ENCODE assay signal across 33 cellular contexts in the genomic region with DNA sequence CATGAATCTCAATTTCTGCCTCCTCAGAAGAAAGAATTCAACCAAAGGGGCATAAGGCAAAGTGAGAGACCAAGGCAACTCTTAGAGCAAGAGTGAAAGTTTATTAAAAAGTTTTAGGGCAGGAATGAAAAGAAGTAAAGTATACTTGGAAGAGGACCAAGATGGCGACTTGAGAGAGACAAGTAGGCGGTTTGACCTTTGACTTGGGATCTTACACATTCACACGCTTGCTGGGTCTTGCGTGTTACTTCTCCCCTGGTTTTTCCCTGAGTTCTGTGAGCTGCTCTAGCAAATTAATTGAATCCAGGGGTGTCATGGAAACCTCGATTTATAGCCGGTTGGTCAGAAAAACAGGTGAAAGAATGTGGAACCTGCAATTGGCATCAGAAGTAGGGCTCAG.
"Had no signal": no experiment of that assay in that cellular context is flagged by ENCODE, and none has a peak within 500 bp of the region (broad histone marks: within the 10 kb centered on the region; RNA-seq: fewer than 3 reads in every experiment).

No MANE protein-coding gene starts in this region.

- ATAC-seq: activated CD8-positive, alpha-beta T cell treated with anti-CD3 and anti-CD28 coated beads for 36 hours; activated naive CD4-positive, alpha-beta T cell treated with anti-CD3 and anti-CD28 coated beads, Interleukin-2, amount 50 U/mL, for 72 hours; activated T-cell treated with anti-CD3 and anti-CD28 coated beads, Interleukin-2, amount 50 U/mL, for 4 hours; activated T-cell treated with anti-CD3 and anti-CD28 coated beads, Interleukin-2, amount 50 U/mL, for 72 hours; activated T-helper 17 cell treated with anti-CD3 and anti-CD28 coated beads, Interleukin-2, amount 50 U/mL, for 72 hours; body of pancreas had no signal

- H3K4me1 ChIP-seq: breast epithelium had no signal

- FAIRE-seq: astrocyte, TTC549 had no signal

- H3K4me3 ChIP-seq: adrenal gland, body of pancreas, breast epithelium had no signal

- H3K27ac ChIP-seq: adrenal gland, body of pancreas, brain microvascular endothelial cell, breast epithelium, VCaP had no signal

- H3K9me3 ChIP-seq: adrenal gland, body of pancreas had no signal

- H3K27me3 ChIP-seq: adrenal gland, body of pancreas, brain microvascular endothelial cell, breast epithelium had no signal

- DNase-seq: activated B cell treated with CpG ODN at 0.5 μM for 24 hours; activated CD4-positive, alpha-beta memory T cell treated with anti-CD3 and anti-CD28 coated beads for 36 hours; activated CD4-positive, alpha-beta T cell treated with anti-CD3 and anti-CD28 coated beads for 4 hours; activated CD4-positive, alpha-beta T cell treated with anti-CD3 and anti-CD28 coated beads, Interleukin-2, amount 10 ng/mL, durations not matched to agents 24 days and 14 days; activated CD4-positive, alpha-beta T cell treated with anti-CD3 and anti-CD28 coated beads, Interleukin-2, amount 50 U/mL, for 1 hour; activated CD4-positive, alpha-beta T cell treated with anti-CD3 and anti-CD28 coated beads, Interleukin-2, amount 50 U/mL, for 4 hours; activated CD4-positive, CD25-positive, alpha-beta regulatory T cell treated with anti-CD3 and anti-CD28 coated beads, Interleukin-2, amount 50 U/mL, for 72 hours; activated CD8-positive, alpha-beta memory T cell treated with anti-CD3 and anti-CD28 coated beads, Interleukin-2, amount 50 U/mL, for 4 hours; activated CD8-positive, alpha-beta T cell treated with anti-CD3 and anti-CD28 coated beads for 36 hours; activated gamma-delta T cell treated with Interleukin-2 at 50 U/mL for 16 hours; activated naive CD4-positive, alpha-beta T cell; activated naive CD4-positive, alpha-beta T cell treated with anti-CD3 and anti-CD28 coated beads for 36 hours; activated naive CD4-positive, alpha-beta T cell treated with anti-CD3 and anti-CD28 coated beads, Interleukin-2, amount 50 U/mL, for 16 hours; activated naive CD8-positive, alpha-beta T cell treated with anti-CD3 and anti-CD28 coated beads for 36 hours; activated T-cell treated with anti-CD3 and anti-CD28 coated beads for 4 hours; activated T-cell treated with anti-CD3 and anti-CD28 coated beads, Interleukin-2, amount 50 U/mL, for 1 hour; activated T-cell treated with anti-CD3 and anti-CD28 coated beads, Interleukin-2, amount 50 U/mL, for 4 hours; activated T-cell treated with anti-CD3 and anti-CD28 coated beads, Interleukin-2, amount 50 U/mL, for 72 hours; adrenal gland; amniotic stem cell; aorta; body of pancreas; brain microvascular endothelial cell; central memory CD4-positive, alpha-beta T cell; T-helper 1 cell; T-helper 2 cell; T-helper 9 cell had no signal

- H3K36me3 ChIP-seq: brain microvascular endothelial cell, breast epithelium had no signal
